ENCODE assay signal across 1 cellular context in the genomic region with DNA sequence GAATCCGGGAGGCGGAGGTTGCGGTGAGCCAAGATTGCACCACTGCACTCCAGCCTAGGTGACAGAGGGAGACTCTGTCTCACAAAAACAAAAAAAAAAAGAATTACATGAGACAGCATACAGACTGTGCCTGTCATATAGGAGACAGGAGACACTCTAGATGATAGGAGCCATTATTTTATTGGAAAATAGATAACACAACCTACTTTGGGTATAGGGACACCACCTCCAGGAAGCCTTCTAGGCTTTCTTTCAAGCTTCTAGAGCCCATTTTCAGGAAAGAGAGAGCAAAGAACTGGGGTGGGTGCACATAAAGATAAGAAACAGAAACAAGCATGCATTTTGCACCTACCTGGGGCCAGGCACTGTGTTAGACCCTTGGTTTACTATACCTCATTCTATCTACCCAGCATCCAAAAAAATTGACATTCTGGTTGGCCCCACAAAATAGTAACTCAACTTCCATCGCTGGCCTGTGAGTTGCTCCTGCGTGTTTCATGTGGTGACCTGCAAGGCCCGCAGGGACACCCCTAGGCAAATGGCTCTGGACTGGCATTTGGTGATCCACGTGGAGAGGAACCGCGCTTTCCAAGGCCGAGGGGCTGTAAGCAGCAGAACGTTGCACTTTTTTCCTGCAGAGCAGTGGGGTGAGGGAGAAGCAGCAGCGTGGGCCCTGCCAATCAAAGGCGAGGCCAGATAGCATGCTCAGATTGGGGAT.
TF ChIP-seq lines count a peak whose summit lies in the region.

No MANE protein-coding gene starts in this region.

TF ChIP-seq in H1, 55 proteins besides CTCF, POLR2A, EP300 and RAD21:
- TF ChIP-seq SP1 (IDR thresholded peaks at IDR 0.05; ENCODE audit: low read depth, low read length) (no peak), USF2 (IDR thresholded peaks at IDR 0.05; ENCODE audit: low read length) (no peak), SP2 (IDR thresholded peaks at IDR 0.05; ENCODE audit: low read length) (no peak), ATF3 (IDR thresholded peaks at IDR 0.05; ENCODE audit: insufficient read depth, low read depth, low read length) (no peak), CHD1 (IDR thresholded peaks at IDR 0.05; ENCODE audit: low read depth, low read length) (no peak), JUND (IDR thresholded peaks at IDR 0.05; ENCODE audit: low read length) (no peak), SRF (IDR thresholded peaks at IDR 0.05; ENCODE audit: low read depth, low read length) (no peak), TAF1 (IDR thresholded peaks at IDR 0.05; ENCODE audit: low read depth, low read length) (no peak), CEBPB (IDR thresholded peaks at IDR 0.05; ENCODE audit: low read depth, low read length) (no peak), KDM4A (IDR thresholded peaks at IDR 0.05; ENCODE audit: low read depth, low read length, severe bottlenecking) (no peak), EGR1 (IDR thresholded peaks at IDR 0.05; ENCODE audit: borderline replicate concordance, low read depth, low read length) (no peak), GABPA (IDR thresholded peaks at IDR 0.05; ENCODE audit: borderline replicate concordance, insufficient read depth, low read length) (no peak), SIN3A (conservative IDR thresholded peaks at IDR 0.05 in 1 of 2, IDR thresholded peaks at IDR 0.05 in 1 of 2; ENCODE audit: low read depth in 1 of 2, low read length in 2 of 2) (no peak), KDM1A (IDR thresholded peaks at IDR 0.05; ENCODE audit: borderline replicate concordance, low read length) (no peak), BRCA1 (IDR thresholded peaks at IDR 0.05; ENCODE audit: low read depth, low read length) (no peak), MAFK (IDR thresholded peaks at IDR 0.05; ENCODE audit: low read depth, low read length) (no peak), FOSL1 (IDR thresholded peaks at IDR 0.05; ENCODE audit: insufficient read depth, low read depth, low read length) (no peak), CREB1 (IDR thresholded peaks at IDR 0.05) (no peak), TCF12 (IDR thresholded peaks at IDR 0.05; ENCODE audit: low read depth, low read length) (no peak)
